Comparison of ENCODE assay signal across 8 cellular contexts in the genomic region with DNA sequence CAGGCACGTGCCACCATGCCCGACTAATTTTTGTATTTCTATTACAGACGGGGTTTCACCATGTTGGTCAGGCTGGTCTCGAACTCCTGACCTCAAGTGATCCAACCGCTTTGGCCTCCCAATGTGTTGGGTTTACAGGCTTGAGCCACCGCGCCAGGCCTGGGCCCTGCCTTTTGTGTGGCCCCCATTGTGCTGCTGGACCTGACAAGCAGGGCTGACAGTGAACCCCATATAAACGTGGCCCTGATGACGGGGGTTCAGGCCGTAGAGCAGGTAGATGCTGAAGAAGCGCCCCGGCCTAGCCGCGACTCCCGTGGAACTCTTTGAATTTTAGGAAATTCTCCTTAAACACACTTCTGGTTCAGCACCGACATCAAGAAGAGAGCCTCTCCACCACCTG. TPM values are rescaled to one million over a fixed set of nuclear protein-coding genes. Genes with fewer than 3 reads are reported as not detected.
"Had no signal": no experiment of that assay in that cellular context is flagged by ENCODE, and none has a peak within 500 bp of the region (broad histone marks: within the 10 kb centered on the region; RNA-seq: fewer than 3 reads in every experiment).

No MANE protein-coding gene starts in this region.

RNA-seq across cellular contexts. Expression of gene SULT1A1, which starts 4.7 kb away (rescaled TPM):
- total RNA-seq: RPMI7951 had no signal

RNA-seq across cellular contexts. Expression of gene SULT1A2, which starts 17.7 kb away (rescaled TPM):
- total RNA-seq: PC-3, RPMI7951, SJCRH30, SJSA1, SK-MEL-5 had no signal

RNA-seq across cellular contexts. Expression of gene NPIPB8, which starts 23.3 kb away (rescaled TPM):
- total RNA-seq: Right ventricle myocardium inferior, Right ventricle myocardium superior, RPMI7951, SJCRH30, SJSA1, SK-MEL-5 had no signal
- polyA plus RNA-seq: SK-N-SH had no signal
